ENCODE assay signal across 8 cellular contexts in the genomic region with DNA sequence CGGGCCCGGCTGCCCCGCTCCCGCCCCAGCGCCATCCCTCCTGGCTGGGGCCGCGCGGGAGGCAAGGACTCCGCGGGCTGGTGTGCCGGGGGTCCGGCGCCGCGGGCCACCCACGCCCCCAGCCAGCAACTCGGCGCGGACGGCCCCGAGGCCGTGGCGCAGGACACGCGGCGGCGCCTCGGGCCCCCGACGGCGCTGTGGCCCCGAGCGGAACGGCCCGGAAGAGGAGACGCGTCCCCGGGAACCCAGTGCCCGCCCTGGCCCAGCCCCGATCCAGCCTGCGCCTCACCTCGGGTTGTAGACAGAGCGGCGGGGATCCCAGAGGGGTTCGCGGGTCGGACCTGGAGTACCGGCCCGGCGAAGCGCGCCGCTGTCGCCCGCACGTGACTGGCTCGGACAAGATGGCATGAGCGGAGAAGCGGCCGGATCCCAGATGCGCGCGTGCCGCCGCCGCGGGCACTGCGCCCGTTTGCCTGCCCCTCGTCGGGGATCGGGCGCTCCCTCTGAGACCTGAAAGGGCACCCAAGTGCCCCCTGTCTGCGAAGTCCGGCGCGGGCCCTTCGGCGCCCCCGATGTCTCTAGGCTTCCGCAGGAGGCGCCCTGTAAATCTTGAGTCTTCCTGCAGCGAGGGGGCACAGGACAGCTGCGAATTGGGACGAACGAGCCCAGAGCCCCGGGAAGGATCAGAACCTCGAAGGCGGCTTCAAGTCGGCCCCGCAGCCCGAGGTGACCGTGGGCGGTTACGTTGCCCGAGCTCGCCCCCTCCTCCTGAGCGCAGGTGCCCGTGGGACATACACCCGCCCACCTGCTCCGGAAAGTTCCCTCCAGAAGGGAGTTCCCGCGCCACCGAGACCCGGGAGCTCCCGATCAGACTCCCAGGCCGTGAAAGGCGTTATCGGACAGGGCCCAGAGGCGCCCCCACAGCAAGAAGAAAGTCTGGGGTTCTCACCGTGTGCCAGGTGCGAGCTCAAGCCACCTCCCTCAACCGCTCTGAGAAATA. TPM values are rescaled to one million over a fixed set of nuclear protein-coding genes. Genes with fewer than 3 reads are reported as not detected.
A peak's percentile ranks its signal among the peaks of the same experiment; 100 is the strongest.
DNase-seq lines count a peak whose midpoint lies in the region; ATAC-seq and TF ChIP-seq lines count a peak whose summit lies in the region.

No MANE protein-coding gene starts in this region.

- intact Hi-C loops in CD14-positive monocyte (cut with micrococcal nuclease) = no loop called here

- H3K9me3 Mint-ChIP-seq in CD14-positive monocyte (peaks cover 0 to 6% (median 2%) of the 10 kb centered on the region in 7 donors), brain (peaks cover 0 to 5% (median 0%) of the 10 kb centered on the region in 5 experiments)

- TF ChIP-seq CTCF in CD14-positive monocyte (IDR thresholded peaks at IDR 0.05) (peak; percentile 36), brain (conservative IDR thresholded peaks at IDR 0.05) (peak; percentile 46 to 50)

- H3K4me1 Mint-ChIP-seq in CD14-positive monocyte (peaks cover 15% of the 10 kb centered on the region), brain (peaks cover 27% of the 10 kb centered on the region)

- peak; percentile 52 for DNase-seq in CD14-positive monocyte (ENCODE audit: low spot score)
- DNase-seq in HS-5 (ENCODE audit: low read depth) = peak; percentile 14
- DNase-seq in T-helper 22 cell (ENCODE audit: low read depth) = peak; percentile 45
- DNase-seq in iPS-NIHi7 (ENCODE audit: extremely low spot score) = peak; percentile 72
- DNase-seq in stimulated activated CD4-positive, alpha-beta T cell treated with anti-CD3 and anti-CD28 coated beads, Interleukin-12 subunit alpha, Interleukin-12 subunit beta, amount 100 ng/mL, for 24 hours (ENCODE audit: low read depth in 2 of 2) = peak; percentile 31
- DNase-seq in NCI-H1694 (lab: John Stamatoyannopoulos, UW) = no peak

- H3K4me3 Mint-ChIP-seq in CD14-positive monocyte (peak overlapping the region; percentile 83 to 90), brain (peak overlapping the region; percentile 80 to 92 (median 83))

- H3K27me3 Mint-ChIP-seq in CD14-positive monocyte (ENCODE audit: low read depth in 3 of 3) = peaks cover 30 to 56% (median 51%) of the 10 kb centered on the region in 3 donors
- H3K27me3 Mint-ChIP-seq in brain = peaks cover 20% of the 10 kb centered on the region

- ATAC-seq in GM19438 (IDR thresholded peaks at IDR 0.05; ENCODE audit: low read depth, unreplicated experiment) = peak; percentile 48

- no peak overlapping the region for H3K27ac Mint-ChIP-seq in CD14-positive monocyte
- H3K27ac Mint-ChIP-seq in brain = peak overlapping the region in 4 of 5 experiments; percentile 29 to 66 (median 47)

- H3K36me3 Mint-ChIP-seq in CD14-positive monocyte (peaks cover 2 to 6% of the 10 kb centered on the region in 2 donors), brain (no peaks in the 10 kb centered on the region)

RNA-seq across cellular contexts. Expression of a gene that starts 0.6 kb away (rescaled TPM):
- polyA plus RNA-seq in CD14-positive monocyte (under 1 TPM; 0.61 to 0.91 TPM), brain (ENCODE audit: insufficient read depth, low read depth, low replicate concordance) (5.6 TPM)

Comparison
In these comparisons a context has a peak if more than half of its experiments do, and no peak if none do; other contexts are left out.
1. H3K27ac Mint-ChIP-seq: peak in brain (4 of 5); none in CD14-positive monocyte (0 of 7).